9 cellular contexts compared by ENCODE assay signal in genomic region chr11:67421421-67422031, GRCh38. TPM values are rescaled to one million over a fixed set of nuclear protein-coding genes. Genes with fewer than 3 reads are reported as not detected.
A peak's percentile ranks its signal among the peaks of the same experiment; 100 is the strongest.
DNase-seq lines count a peak whose midpoint lies in the region; ATAC-seq and TF ChIP-seq lines count a peak whose summit lies in the region.
"Had no signal": no experiment of that assay in that cellular context is flagged by ENCODE, and none has a peak within 500 bp of the region (broad histone marks: within the 10 kb centered on the region; RNA-seq: fewer than 3 reads in every experiment).

No MANE protein-coding gene starts in this region.

- no peak for ATAC-seq in activated T-cell treated with anti-CD3 and anti-CD28 coated beads, Interleukin-2, amount 50 U/mL, for 72 hours (replicated peaks in 1 of 2)
- peak; percentile 20 for ATAC-seq in left lung
- no peak for ATAC-seq in thoracic aorta (ENCODE audit: insufficient number of reproducible peaks, low FRiP score, low read depth)

- H3K9me3 ChIP-seq in left lung (no peaks in the 10 kb centered on the region), thoracic aorta (no peaks in the 10 kb centered on the region)

- H3K4me1 ChIP-seq in left lung (peaks cover 9 to 40% of the 10 kb centered on the region in 2 donors), thoracic aorta (ENCODE audit: control insufficient read depth in 1 of 2, low read depth in 2 of 2) (peaks cover 15 to 41% of the 10 kb centered on the region in 2 donors)

- H3K27me3 ChIP-seq in left lung (peaks cover 0 to 10% of the 10 kb centered on the region in 2 donors), thoracic aorta (replicated peaks; ENCODE audit: insufficient read depth) (no peaks in the 10 kb centered on the region)

- no peak for DNase-seq in activated T-cell treated with anti-CD3 and anti-CD28 coated beads, Interleukin-2, amount 50 U/mL, for 72 hours
- DNase-seq in activated T-cell treated with anti-CD3 and anti-CD28 coated beads, Interleukin-2, amount 50 U/mL, for 48 hours: no peak
- no peak for DNase-seq in activated T-helper 2 cell treated with anti-CD3 and anti-CD28 coated beads, Interferon-gamma antibody, Interleukin-2, Interleukin-4, amounts not matched to agents 10 μg/mL and 5 μg/mL and 100 μg/mL, durations not matched to agents 14 hours and 24 hours and 36 hours (ENCODE audit: low spot score)
- DNase-seq in left lung (no peak), thoracic aorta (ENCODE audit: low spot score) (no peak), A172 (ENCODE audit: low spot score) (no peak), MV-4-11 (lab: John Stamatoyannopoulos, UW) (no peak), NCI-H446 (lab: John Stamatoyannopoulos, UW) (no peak)

- H3K27ac ChIP-seq in left lung: peak overlapping the region in 1 of 2 donors; percentile 86
- peak overlapping the region in 1 of 2 donors; percentile 90 for H3K27ac ChIP-seq in thoracic aorta

- H3K36me3 Mint-ChIP-seq in activated T-cell treated with anti-CD3 and anti-CD28 coated beads, Interleukin-2, amount 50 U/mL, for 72 hours (ENCODE audit: insufficient read depth in 2 of 2): no peaks in the 10 kb centered on the region
- no peaks in the 10 kb centered on the region for H3K36me3 Mint-ChIP-seq in activated T-helper 2 cell treated with anti-CD3 and anti-CD28 coated beads, Interferon-gamma antibody, Interleukin-2, Interleukin-4, amounts not matched to agents 10 μg/mL and 5 μg/mL and 100 μg/mL, durations not matched to agents 14 hours and 24 hours and 36 hours (ENCODE audit: low read depth)

- H3K36me3 ChIP-seq in left lung: no peaks in the 10 kb centered on the region
- no peaks in the 10 kb centered on the region for H3K36me3 ChIP-seq in thoracic aorta

- TF ChIP-seq CTCF in left lung (IDR thresholded peaks at IDR 0.05): no peak
- TF ChIP-seq CTCF in thoracic aorta (IDR thresholded peaks at IDR 0.05): no peak

- intact Hi-C loops in activated T-helper 2 cell treated with anti-CD3 and anti-CD28 coated beads, Interferon-gamma antibody, Interleukin-2, Interleukin-4, amounts not matched to agents 10 μg/mL and 5 μg/mL and 100 μg/mL, durations not matched to agents 14 hours and 24 hours and 36 hours (cut with micrococcal nuclease): loop anchor here (2.0 to 5.0 kb wide), 3 partner anchors 17 to 386 kb away; partner anchors contain the start of genes CDK2AP2, PITPNM1 and TBC1D10C
- intact Hi-C loops in left lung (cut with DNase I): no loop called here

- H3K4me3 ChIP-seq in left lung (peak overlapping the region in 1 of 2 donors; percentile 56), thoracic aorta (peak overlapping the region; percentile 81)

- H3K4me3 Mint-ChIP-seq in activated T-cell treated with anti-CD3 and anti-CD28 coated beads, Interleukin-2, amount 50 U/mL, for 72 hours: peak overlapping the region; percentile 74 to 83
- peak overlapping the region; percentile 67 for H3K4me3 Mint-ChIP-seq in activated T-helper 2 cell treated with anti-CD3 and anti-CD28 coated beads, Interferon-gamma antibody, Interleukin-2, Interleukin-4, amounts not matched to agents 10 μg/mL and 5 μg/mL and 100 μg/mL, durations not matched to agents 14 hours and 24 hours and 36 hours (ENCODE audit: low read depth)

- H3K27me3 Mint-ChIP-seq in activated T-cell treated with anti-CD3 and anti-CD28 coated beads, Interleukin-2, amount 50 U/mL, for 72 hours (ENCODE audit: low read depth): no peaks in the 10 kb centered on the region
- H3K27me3 Mint-ChIP-seq in activated T-helper 2 cell treated with anti-CD3 and anti-CD28 coated beads, Interferon-gamma antibody, Interleukin-2, Interleukin-4, amounts not matched to agents 10 μg/mL and 5 μg/mL and 100 μg/mL, durations not matched to agents 14 hours and 24 hours and 36 hours (ENCODE audit: low read depth): peaks cover 4% of the 10 kb centered on the region

- H3K9me3 Mint-ChIP-seq in activated T-cell treated with anti-CD3 and anti-CD28 coated beads, Interleukin-2, amount 50 U/mL, for 72 hours: no peaks in the 10 kb centered on the region
- no peaks in the 10 kb centered on the region for H3K9me3 Mint-ChIP-seq in activated T-helper 2 cell treated with anti-CD3 and anti-CD28 coated beads, Interferon-gamma antibody, Interleukin-2, Interleukin-4, amounts not matched to agents 10 μg/mL and 5 μg/mL and 100 μg/mL, durations not matched to agents 14 hours and 24 hours and 36 hours

- peaks cover 51% of the 10 kb centered on the region for H3K4me1 Mint-ChIP-seq in activated T-cell treated with anti-CD3 and anti-CD28 coated beads, Interleukin-2, amount 50 U/mL, for 72 hours (ENCODE audit: low read depth)
- peaks cover 17% of the 10 kb centered on the region for H3K4me1 Mint-ChIP-seq in activated T-helper 2 cell treated with anti-CD3 and anti-CD28 coated beads, Interferon-gamma antibody, Interleukin-2, Interleukin-4, amounts not matched to agents 10 μg/mL and 5 μg/mL and 100 μg/mL, durations not matched to agents 14 hours and 24 hours and 36 hours (ENCODE audit: low read depth)

- no peak overlapping the region for H3K27ac Mint-ChIP-seq in activated T-cell treated with anti-CD3 and anti-CD28 coated beads, Interleukin-2, amount 50 U/mL, for 72 hours
- H3K27ac Mint-ChIP-seq in activated T-helper 2 cell treated with anti-CD3 and anti-CD28 coated beads, Interferon-gamma antibody, Interleukin-2, Interleukin-4, amounts not matched to agents 10 μg/mL and 5 μg/mL and 100 μg/mL, durations not matched to agents 14 hours and 24 hours and 36 hours: no peak overlapping the region

RNA-seq across cellular contexts. Expression of gene CARNS1, which starts 6.0 kb away (rescaled TPM):
- total RNA-seq in activated T-cell treated with anti-CD3 and anti-CD28 coated beads, Interleukin-2, amount 50 U/mL, for 72 hours: 1 to 10 TPM; 3.8 to 5.0 TPM
- total RNA-seq in activated T-helper 2 cell treated with anti-CD3 and anti-CD28 coated beads, Interferon-gamma antibody, Interleukin-2, Interleukin-4, amounts not matched to agents 10 μg/mL and 5 μg/mL and 100 μg/mL, durations not matched to agents 14 hours and 24 hours and 36 hours: 0.51 and 0.68 TPM in 2 replicates
- 1 to 10 TPM in 1 of 2 donors, under 1 TPM in 1; 0.71 to 1.2 TPM for total RNA-seq in left lung
- total RNA-seq in thoracic aorta: 10 to 100 TPM in 1 of 2 donors, 1 to 10 TPM in 1; 7.9 to 10.8 TPM
- 0.05 TPM in 1 of 2 replicates, not detected in the other for total RNA-seq in A172 (2014; rRNA removed; shearing (Covaris generic))
- total RNA-seq: RPMI7951 had no signal

RNA-seq across cellular contexts. Expression of gene RPS6KB2, which starts 6.8 kb away (rescaled TPM):
- total RNA-seq in activated T-cell treated with anti-CD3 and anti-CD28 coated beads, Interleukin-2, amount 50 U/mL, for 72 hours: 10 to 100 TPM; 55.0 to 56.1 TPM
- 67.6 and 70.2 TPM in 2 replicates for total RNA-seq in activated T-helper 2 cell treated with anti-CD3 and anti-CD28 coated beads, Interferon-gamma antibody, Interleukin-2, Interleukin-4, amounts not matched to agents 10 μg/mL and 5 μg/mL and 100 μg/mL, durations not matched to agents 14 hours and 24 hours and 36 hours
- total RNA-seq in left lung (10 to 100 TPM; 37.7 to 44.1 TPM), thoracic aorta (10 to 100 TPM; 68.3 to 69.3 TPM)
- total RNA-seq in A172 (2014; rRNA removed; shearing (Covaris generic)): 83.6 and 89.8 TPM in 2 replicates

RNA-seq across cellular contexts. Expression of gene PTPRCAP, which starts 16.0 kb away (rescaled TPM):
- total RNA-seq in activated T-cell treated with anti-CD3 and anti-CD28 coated beads, Interleukin-2, amount 50 U/mL, for 72 hours: 100 to 1,000 TPM in 1 of 2 donors, 10 to 100 TPM in 1; 94.5 to 119 TPM
- 89.8 and 94.4 TPM in 2 replicates for total RNA-seq in activated T-helper 2 cell treated with anti-CD3 and anti-CD28 coated beads, Interferon-gamma antibody, Interleukin-2, Interleukin-4, amounts not matched to agents 10 μg/mL and 5 μg/mL and 100 μg/mL, durations not matched to agents 14 hours and 24 hours and 36 hours
- 10 to 100 TPM in 1 of 2 donors, 1 to 10 TPM in 1; 5.4 to 12.5 TPM for total RNA-seq in left lung
- 1 to 10 TPM; 4.0 to 7.2 TPM for total RNA-seq in thoracic aorta
- total RNA-seq in A172 (2014; rRNA removed; shearing (Covaris generic)): 1.5 and 2.3 TPM in 2 replicates
- total RNA-seq: RPMI7951 had no signal

RNA-seq across cellular contexts. Expression of gene TBC1D10C, which starts 17.6 kb away (rescaled TPM):
- 100 to 1,000 TPM in 1 of 2 donors, 10 to 100 TPM in 1; 93.3 to 120 TPM for total RNA-seq in activated T-cell treated with anti-CD3 and anti-CD28 coated beads, Interleukin-2, amount 50 U/mL, for 72 hours
- 112 and 118 TPM in 2 replicates for total RNA-seq in activated T-helper 2 cell treated with anti-CD3 and anti-CD28 coated beads, Interferon-gamma antibody, Interleukin-2, Interleukin-4, amounts not matched to agents 10 μg/mL and 5 μg/mL and 100 μg/mL, durations not matched to agents 14 hours and 24 hours and 36 hours
- 10 to 100 TPM in 1 of 2 donors, 1 to 10 TPM in 1; 8.0 to 15.5 TPM for total RNA-seq in left lung
- 1 to 10 TPM; 2.6 to 3.8 TPM for total RNA-seq in thoracic aorta
- not detected in 2 replicates for total RNA-seq in A172 (2014; rRNA removed; shearing (Covaris generic))
- total RNA-seq: RPMI7951 had no signal

RNA-seq across cellular contexts. Expression of gene PPP1CA, which starts 19.9 kb away (rescaled TPM):
- total RNA-seq in activated T-cell treated with anti-CD3 and anti-CD28 coated beads, Interleukin-2, amount 50 U/mL, for 72 hours: 100 to 1,000 TPM; 211 to 244 TPM
- 250 and 262 TPM in 2 replicates for total RNA-seq in activated T-helper 2 cell treated with anti-CD3 and anti-CD28 coated beads, Interferon-gamma antibody, Interleukin-2, Interleukin-4, amounts not matched to agents 10 μg/mL and 5 μg/mL and 100 μg/mL, durations not matched to agents 14 hours and 24 hours and 36 hours
- total RNA-seq in left lung (100 to 1,000 TPM; 138 to 173 TPM), thoracic aorta (10 to 100 TPM; 74.4 to 77.8 TPM)
- total RNA-seq in A172 (2014; rRNA removed; shearing (Covaris generic)): 192 and 217 TPM in 2 replicates
